ENCODE assay signal across 29 cellular contexts in genomic region chr6:39925931-39926290, GRCh38. TPM values are rescaled to one million over a fixed set of nuclear protein-coding genes. Genes with fewer than 3 reads are reported as not detected.
DNase-seq lines count a peak whose midpoint lies in the region; ATAC-seq and TF ChIP-seq lines count a peak whose summit lies in the region.
"Had no signal": no experiment of that assay in that cellular context is flagged by ENCODE, and none has a peak within 500 bp of the region (broad histone marks: within the 10 kb centered on the region; RNA-seq: fewer than 3 reads in every experiment).

No MANE protein-coding gene starts in this region.

- no peak overlapping the region for H3K27ac ChIP-seq in CD4-positive, alpha-beta T cell (ENCODE audit: low read depth, low read length)
- peak overlapping the region; percentile 34 for H3K27ac ChIP-seq in KOPT-K1 (ENCODE audit: low read depth, low read length, poor library complexity, severe bottlenecking)
- H3K27ac ChIP-seq: BLaER1 treated with 17β-estradiol and CSF1 and Interleukin-3, amounts not matched to agents 10 nM and 100 nM; SJCRH30 had no signal

- POLR2A ChIA-PET in activated CD4-positive, alpha-beta T cell treated with anti-CD3 and anti-CD28 coated beads, Interleukin-2, amount 10 ng/mL, durations not matched to agents 7 days and 5 days (lab: Charles Lee), result no interaction called here
- POLR2A ChIA-PET in CD4-positive, alpha-beta T cell (lab: Charles Lee), result no interaction called here
- POLR2A ChIA-PET in naive thymus-derived CD8-positive, alpha-beta T cell (lab: Charles Lee), result no interaction called here

- TF ChIP-seq CTCF in CD4-positive, alpha-beta T cell (IDR thresholded peaks at IDR 0.05), result no peak

- H3K27me3 ChIP-seq in CD4-positive, alpha-beta T cell (ENCODE audit: control insufficient read depth, insufficient read depth, low read length), result no peaks in the 10 kb centered on the region
- H3K27me3 ChIP-seq: BLaER1 treated with 17β-estradiol and CSF1 and Interleukin-3, amounts not matched to agents 10 nM and 100 nM; SJCRH30 had no signal

- H3K27me3 Mint-ChIP-seq in activated CD4-positive, alpha-beta T cell treated with anti-CD3 and anti-CD28 coated beads, Interleukin-2, amount 10 ng/mL, durations not matched to agents 7 days and 5 days, result no peaks in the 10 kb centered on the region
- no peaks in the 10 kb centered on the region for H3K27me3 Mint-ChIP-seq in CD4-positive, alpha-beta T cell
- H3K27me3 Mint-ChIP-seq in naive thymus-derived CD8-positive, alpha-beta T cell, result no peaks in the 10 kb centered on the region

- H3K27ac Mint-ChIP-seq in activated CD4-positive, alpha-beta T cell treated with anti-CD3 and anti-CD28 coated beads, Interleukin-2, amount 10 ng/mL, durations not matched to agents 7 days and 5 days, result peak overlapping the region; percentile 2
- H3K27ac Mint-ChIP-seq in CD4-positive, alpha-beta T cell, result peak overlapping the region; percentile 46
- H3K27ac Mint-ChIP-seq in naive thymus-derived CD8-positive, alpha-beta T cell, result peak overlapping the region in 8 of 10 donors; percentile 3 to 84 (median 58)
- H3K27ac Mint-ChIP-seq: HFFc6 had no signal

- no peak for ATAC-seq in CD4-positive, alpha-beta T cell (ENCODE audit: poor library complexity)
- no peak for ATAC-seq in naive thymus-derived CD8-positive, alpha-beta T cell
- ATAC-seq: K562, PC-3 had no signal

- peaks cover 6% of the 10 kb centered on the region for H3K9me3 Mint-ChIP-seq in activated CD4-positive, alpha-beta T cell treated with anti-CD3 and anti-CD28 coated beads, Interleukin-2, amount 10 ng/mL, durations not matched to agents 7 days and 5 days
- H3K9me3 Mint-ChIP-seq in CD4-positive, alpha-beta T cell, result no peaks in the 10 kb centered on the region
- peaks cover 0 to 4% (median 0%) of the 10 kb centered on the region in 9 donors for H3K9me3 Mint-ChIP-seq in naive thymus-derived CD8-positive, alpha-beta T cell
- H3K9me3 Mint-ChIP-seq: HFFc6 had no signal

- H3K4me3 Mint-ChIP-seq in activated CD4-positive, alpha-beta T cell treated with anti-CD3 and anti-CD28 coated beads, Interleukin-2, amount 10 ng/mL, durations not matched to agents 7 days and 5 days, result no peak overlapping the region
- H3K4me3 Mint-ChIP-seq in CD4-positive, alpha-beta T cell, result no peak overlapping the region
- peak overlapping the region in 1 of 10 donors; percentile 8 for H3K4me3 Mint-ChIP-seq in naive thymus-derived CD8-positive, alpha-beta T cell
- H3K4me3 Mint-ChIP-seq: CD4-positive, alpha-beta memory T cell; HFFc6 had no signal

- H3K36me3 Mint-ChIP-seq in activated CD4-positive, alpha-beta T cell treated with anti-CD3 and anti-CD28 coated beads, Interleukin-2, amount 10 ng/mL, durations not matched to agents 7 days and 5 days (ENCODE audit: low read depth), result peaks cover 4% of the 10 kb centered on the region
- peaks cover 36% of the 10 kb centered on the region for H3K36me3 Mint-ChIP-seq in CD4-positive, alpha-beta T cell (ENCODE audit: low read depth)
- H3K36me3 Mint-ChIP-seq in naive thymus-derived CD8-positive, alpha-beta T cell, result peaks cover 0 to 9% (median 2%) of the 10 kb centered on the region in 3 donors
- H3K36me3 Mint-ChIP-seq: CD4-positive, alpha-beta memory T cell had no signal

- CTCF ChIA-PET in activated CD4-positive, alpha-beta T cell treated with anti-CD3 and anti-CD28 coated beads, Interleukin-2, amount 10 ng/mL, durations not matched to agents 7 days and 5 days (lab: Charles Lee), result no interaction called here
- CTCF ChIA-PET in CD4-positive, alpha-beta T cell (lab: Charles Lee), result no interaction called here

- intact Hi-C loops in CD4-positive, alpha-beta T cell (cut with DNase I, micrococcal nuclease), result no loop called here

- H3K36me3 ChIP-seq in KOPT-K1 (ENCODE audit: insufficient read depth, low read length), result peaks cover 35% of the 10 kb centered on the region
- H3K36me3 ChIP-seq: BLaER1 treated with 17β-estradiol and CSF1 and Interleukin-3, amounts not matched to agents 10 nM and 100 nM; HAP-1; SJCRH30 had no signal

- peaks cover 11% of the 10 kb centered on the region for H3K4me1 Mint-ChIP-seq in activated CD4-positive, alpha-beta T cell treated with anti-CD3 and anti-CD28 coated beads, Interleukin-2, amount 10 ng/mL, durations not matched to agents 7 days and 5 days
- peaks cover 21% of the 10 kb centered on the region for H3K4me1 Mint-ChIP-seq in CD4-positive, alpha-beta T cell (ENCODE audit: low read depth)
- peaks cover 9 to 37% (median 25%) of the 10 kb centered on the region in 4 donors for H3K4me1 Mint-ChIP-seq in naive thymus-derived CD8-positive, alpha-beta T cell

- DNase-seq in activated CD4-positive, alpha-beta T cell treated with anti-CD3 and anti-CD28 coated beads, Interleukin-2, amount 10 ng/mL, durations not matched to agents 7 days and 5 days, result no peak
- DNase-seq in activated CD4-positive, alpha-beta T cell treated with anti-CD3 and anti-CD28 coated beads for 48 hours, result no peak
- DNase-seq in CD4-positive, alpha-beta T cell, result no peak
- no peak for DNase-seq in naive thymus-derived CD8-positive, alpha-beta T cell
- DNase-seq in NCI-H226 (no peak), SHP77 treated with DMSO at 0.1 percent for 48 hours (lab: John Stamatoyannopoulos, UW) (no peak)
- DNase-seq: CD4-positive, alpha-beta memory T cell; COR-L47; DMS 273 treated with DMSO at 0.1 percent for 48 hours; DMS79; EL; GF-D8; GOT3; HFFc6; MV-4-11; NCI-H1105; NCI-H1436 treated with DMSO at 0.1 percent for 48 hours; NCI-H187 treated with DMSO at 0.1 percent for 48 hours; NCI-H2171 treated with DMSO at 0.1 percent for 48 hours; NCI-H446; NCI-H526; NCI-H82; NK-92 treated with Interleukin-12 subunit alpha and Interleukin-12 subunit beta, amount 100 ng/mL, for 24 hours; PC-3; SJCRH30 had no signal

- H3K9me3 ChIP-seq in CD4-positive, alpha-beta T cell (ENCODE audit: control insufficient read depth, low read length), result no peaks in the 10 kb centered on the region
- no peaks in the 10 kb centered on the region for H3K9me3 ChIP-seq in KOPT-K1 (ENCODE audit: insufficient read depth, low read length, poor library complexity, severe bottlenecking)
- H3K9me3 ChIP-seq: BLaER1 treated with 17β-estradiol and CSF1 and Interleukin-3, amounts not matched to agents 10 nM and 100 nM; HAP-1; SJCRH30 had no signal

RNA-seq across cellular contexts. Expression of gene MOCS1, which starts 8.4 kb away (rescaled TPM):
- total RNA-seq in activated CD4-positive, alpha-beta T cell treated with anti-CD3 and anti-CD28 coated beads, Interleukin-2, amount 10 ng/mL, durations not matched to agents 7 days and 5 days, result 1 to 10 TPM; 1.7 to 1.8 TPM
- 1 to 10 TPM; 2.0 to 2.7 TPM for total RNA-seq in CD4-positive, alpha-beta T cell
- 1 to 10 TPM; 3.1 to 3.4 TPM for total RNA-seq in naive thymus-derived CD8-positive, alpha-beta T cell
- 1 to 10 TPM in 2 of 3 donors, under 1 TPM in 1; 0.92 to 2.2 (median 1.6) TPM for polyA plus RNA-seq in naive thymus-derived CD8-positive, alpha-beta T cell

Comparison
In these comparisons a context has a peak if more than half of its experiments do, and no peak if none do; other contexts are left out.
1. H3K27ac Mint-ChIP-seq: peak in every context shown above with its lines; median percentile 58 in naive thymus-derived CD8-positive, alpha-beta T cell; 46 in CD4-positive, alpha-beta T cell; 2 in activated CD4-positive, alpha-beta T cell treated with anti-CD3 and anti-CD28 coated beads, Interleukin-2, amount 10 ng/mL, durations not matched to agents 7 days and 5 days.